ENCODE assay signal across 1 cellular context in the genomic region with DNA sequence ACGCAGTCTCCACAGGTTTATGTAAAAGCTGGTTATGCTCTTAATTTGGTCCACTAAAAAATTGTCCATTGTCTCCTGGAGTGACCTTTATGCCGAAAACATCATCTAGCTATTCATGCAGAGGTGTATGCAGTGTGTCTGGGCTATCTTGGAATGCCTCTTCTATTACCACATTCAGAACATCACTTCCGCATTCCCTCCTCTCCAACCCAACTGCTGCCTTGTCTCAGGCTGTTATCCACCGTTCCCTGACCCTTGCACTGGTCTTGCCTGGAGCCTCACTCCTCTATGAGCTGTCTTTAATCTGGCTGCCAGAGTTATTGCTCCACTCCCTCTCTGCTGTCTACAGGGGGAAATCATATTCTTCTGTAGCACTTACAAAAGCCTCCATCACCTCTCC.
TF ChIP-seq lines count a peak whose summit lies in the region.

No MANE protein-coding gene starts in this region.

TF ChIP-seq in HepG2, 621 proteins besides CTCF, POLR2A, EP300 and RAD21 (continued from another document and continues in another):
- peak; percentile 40; the same call in 1 of the 2 replicates for TF ChIP-seq KAT7 (CRISPR knock-in tag; IDR thresholded peaks at IDR 0.05; ENCODE audit: borderline replicate concordance)
- no peak for TF ChIP-seq REXO4 (CRISPR knock-in tag; IDR thresholded peaks at IDR 0.05; ENCODE audit: borderline replicate concordance)
- TF ChIP-seq ZNF138 (CRISPR knock-in tag; IDR thresholded peaks at IDR 0.05; ENCODE audit: low read depth) = no peak
- TF ChIP-seq, protein P1, sequence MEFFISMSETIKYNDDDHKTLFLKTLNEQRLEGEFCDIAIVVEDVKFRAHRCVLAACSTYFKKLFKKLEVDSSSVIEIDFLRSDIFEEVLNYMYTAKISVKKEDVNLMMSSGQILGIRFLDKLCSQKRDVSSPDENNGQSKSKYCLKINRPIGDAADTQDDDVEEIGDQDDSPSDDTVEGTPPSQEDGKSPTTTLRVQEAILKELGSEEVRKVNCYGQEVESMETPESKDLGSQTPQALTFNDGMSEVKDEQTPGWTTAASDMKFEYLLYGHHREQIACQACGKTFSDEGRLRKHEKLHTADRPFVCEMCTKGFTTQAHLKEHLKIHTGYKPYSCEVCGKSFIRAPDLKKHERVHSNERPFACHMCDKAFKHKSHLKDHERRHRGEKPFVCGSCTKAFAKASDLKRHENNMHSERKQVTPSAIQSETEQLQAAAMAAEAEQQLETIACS (CRISPR knock-in tag; IDR thresholded peaks at IDR 0.05) = no peak
- TF ChIP-seq ZNF788 (CRISPR knock-in tag; IDR thresholded peaks at IDR 0.05; ENCODE audit: borderline replicate concordance) = peak; percentile 46; the same call in 1 of the 2 replicates
- TF ChIP-seq CENPT (CRISPR knock-in tag; IDR thresholded peaks at IDR 0.05; ENCODE audit: low read depth) = no peak
- TF ChIP-seq BRD4 (CRISPR knock-in tag; IDR thresholded peaks at IDR 0.05) = no peak
- TF ChIP-seq HNF4A (CRISPR knock-in tag; IDR thresholded peaks at IDR 0.05) = peak; percentile 91
- no peak for TF ChIP-seq ZNF607 (CRISPR knock-in tag; IDR thresholded peaks at IDR 0.05; ENCODE audit: borderline replicate concordance)
- TF ChIP-seq, protein P2, sequence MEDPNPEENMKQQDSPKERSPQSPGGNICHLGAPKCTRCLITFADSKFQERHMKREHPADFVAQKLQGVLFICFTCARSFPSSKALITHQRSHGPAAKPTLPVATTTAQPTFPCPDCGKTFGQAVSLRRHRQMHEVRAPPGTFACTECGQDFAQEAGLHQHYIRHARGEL (CRISPR knock-in tag; IDR thresholded peaks at IDR 0.05) = no peak
- TF ChIP-seq, protein P3, sequence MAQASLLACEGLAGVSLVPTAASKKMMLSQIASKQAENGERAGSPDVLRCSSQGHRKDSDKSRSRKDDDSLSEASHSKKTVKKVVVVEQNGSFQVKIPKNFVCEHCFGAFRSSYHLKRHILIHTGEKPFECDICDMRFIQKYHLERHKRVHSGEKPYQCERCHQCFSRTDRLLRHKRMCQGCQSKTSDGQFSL (CRISPR knock-in tag; IDR thresholded peaks at IDR 0.05) = no peak
- no peak for TF ChIP-seq NFYC (CRISPR knock-in tag; IDR thresholded peaks at IDR 0.05)
- TF ChIP-seq, protein P4, sequence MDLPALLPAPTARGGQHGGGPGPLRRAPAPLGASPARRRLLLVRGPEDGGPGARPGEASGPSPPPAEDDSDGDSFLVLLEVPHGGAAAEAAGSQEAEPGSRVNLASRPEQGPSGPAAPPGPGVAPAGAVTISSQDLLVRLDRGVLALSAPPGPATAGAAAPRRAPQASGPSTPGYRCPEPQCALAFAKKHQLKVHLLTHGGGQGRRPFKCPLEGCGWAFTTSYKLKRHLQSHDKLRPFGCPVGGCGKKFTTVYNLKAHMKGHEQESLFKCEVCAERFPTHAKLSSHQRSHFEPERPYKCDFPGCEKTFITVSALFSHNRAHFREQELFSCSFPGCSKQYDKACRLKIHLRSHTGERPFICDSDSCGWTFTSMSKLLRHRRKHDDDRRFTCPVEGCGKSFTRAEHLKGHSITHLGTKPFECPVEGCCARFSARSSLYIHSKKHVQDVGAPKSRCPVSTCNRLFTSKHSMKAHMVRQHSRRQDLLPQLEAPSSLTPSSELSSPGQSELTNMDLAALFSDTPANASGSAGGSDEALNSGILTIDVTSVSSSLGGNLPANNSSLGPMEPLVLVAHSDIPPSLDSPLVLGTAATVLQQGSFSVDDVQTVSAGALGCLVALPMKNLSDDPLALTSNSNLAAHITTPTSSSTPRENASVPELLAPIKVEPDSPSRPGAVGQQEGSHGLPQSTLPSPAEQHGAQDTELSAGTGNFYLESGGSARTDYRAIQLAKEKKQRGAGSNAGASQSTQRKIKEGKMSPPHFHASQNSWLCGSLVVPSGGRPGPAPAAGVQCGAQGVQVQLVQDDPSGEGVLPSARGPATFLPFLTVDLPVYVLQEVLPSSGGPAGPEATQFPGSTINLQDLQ (CRISPR knock-in tag; IDR thresholded peaks at IDR 0.05) = no peak
- TF ChIP-seq THYN1 (CRISPR knock-in tag; IDR thresholded peaks at IDR 0.05; ENCODE audit: borderline replicate concordance, low read depth) = no peak
- TF ChIP-seq MLLT10 (CRISPR knock-in tag; IDR thresholded peaks at IDR 0.05) = no peak
- peak; percentile 42; the same call in 1 of the 2 replicates for TF ChIP-seq GABPB1 (CRISPR knock-in tag; IDR thresholded peaks at IDR 0.05)
- TF ChIP-seq ARID2 (CRISPR knock-in tag; IDR thresholded peaks at IDR 0.05; ENCODE audit: borderline replicate concordance) = no peak
- TF ChIP-seq ZNF317 (CRISPR knock-in tag; IDR thresholded peaks at IDR 0.05) = no peak
- peak; percentile 78; the same call in 1 of the 2 replicates for TF ChIP-seq TEAD2 (CRISPR knock-in tag; IDR thresholded peaks at IDR 0.05)
- no peak for TF ChIP-seq ZNF20 (CRISPR knock-in tag; IDR thresholded peaks at IDR 0.05)
- TF ChIP-seq ZNF431 (CRISPR knock-in tag; IDR thresholded peaks at IDR 0.05; ENCODE audit: borderline replicate concordance, low read depth) = no peak
- TF ChIP-seq HNF4G (IDR thresholded peaks at IDR 0.05; ENCODE audit: borderline replicate concordance, low read depth, low read length) = peak; percentile 90
- TF ChIP-seq HNF4G (CRISPR knock-in tag; IDR thresholded peaks at IDR 0.05; ENCODE audit: borderline replicate concordance, low read depth) = peak; percentile 71; the same call in 1 of the 2 replicates
- no peak for TF ChIP-seq TMF1 (CRISPR knock-in tag; IDR thresholded peaks at IDR 0.05; ENCODE audit: low read depth)
- no peak for TF ChIP-seq CREB1 (IDR thresholded peaks at IDR 0.05)
- peak; percentile 38; the same call in 1 of the 2 replicates for TF ChIP-seq CREB1 (CRISPR knock-in tag; IDR thresholded peaks at IDR 0.05)
- no peak for TF ChIP-seq ZBTB8A (CRISPR knock-in tag; IDR thresholded peaks at IDR 0.05; ENCODE audit: borderline replicate concordance, low read depth)
- TF ChIP-seq SAP130 (CRISPR knock-in tag; IDR thresholded peaks at IDR 0.05; ENCODE audit: low read depth) = peak; percentile 75
- no peak for TF ChIP-seq ZNF672 (CRISPR knock-in tag; IDR thresholded peaks at IDR 0.05)
- TF ChIP-seq IRF2 (CRISPR knock-in tag; IDR thresholded peaks at IDR 0.05) = peak; percentile 66
- TF ChIP-seq, protein P5, sequence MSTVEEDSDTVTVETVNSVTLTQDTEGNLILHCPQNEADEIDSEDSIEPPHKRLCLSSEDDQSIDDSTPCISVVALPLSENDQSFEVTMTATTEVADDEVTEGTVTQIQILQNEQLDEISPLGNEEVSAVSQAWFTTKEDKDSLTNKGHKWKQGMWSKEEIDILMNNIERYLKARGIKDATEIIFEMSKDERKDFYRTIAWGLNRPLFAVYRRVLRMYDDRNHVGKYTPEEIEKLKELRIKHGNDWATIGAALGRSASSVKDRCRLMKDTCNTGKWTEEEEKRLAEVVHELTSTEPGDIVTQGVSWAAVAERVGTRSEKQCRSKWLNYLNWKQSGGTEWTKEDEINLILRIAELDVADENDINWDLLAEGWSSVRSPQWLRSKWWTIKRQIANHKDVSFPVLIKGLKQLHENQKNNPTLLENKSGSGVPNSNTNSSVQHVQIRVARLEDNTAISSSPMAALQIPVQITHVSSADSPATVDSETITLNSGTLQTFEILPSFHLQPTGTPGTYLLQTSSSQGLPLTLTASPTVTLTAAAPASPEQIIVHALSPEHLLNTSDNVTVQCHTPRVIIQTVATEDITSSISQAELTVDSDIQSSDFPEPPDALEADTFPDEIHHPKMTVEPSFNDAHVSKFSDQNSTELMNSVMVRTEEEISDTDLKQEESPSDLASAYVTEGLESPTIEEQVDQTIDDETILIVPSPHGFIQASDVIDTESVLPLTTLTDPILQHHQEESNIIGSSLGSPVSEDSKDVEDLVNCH (CRISPR knock-in tag; IDR thresholded peaks at IDR 0.05) = no peak
- TF ChIP-seq LCORL (IDR thresholded peaks at IDR 0.05) = no peak
- peak; percentile 89 for TF ChIP-seq LCORL (CRISPR knock-in tag; IDR thresholded peaks at IDR 0.05)
- no peak for TF ChIP-seq ZNF670 (CRISPR knock-in tag; IDR thresholded peaks at IDR 0.05; ENCODE audit: borderline replicate concordance)
- no peak for TF ChIP-seq ARNT2 (CRISPR knock-in tag; IDR thresholded peaks at IDR 0.05; ENCODE audit: low read depth)
- TF ChIP-seq SALL2 (CRISPR knock-in tag; IDR thresholded peaks at IDR 0.05) = 0 out of 2 replicates have a peak, but pooled peaks have one; percentile 37
- TF ChIP-seq, protein P6, sequence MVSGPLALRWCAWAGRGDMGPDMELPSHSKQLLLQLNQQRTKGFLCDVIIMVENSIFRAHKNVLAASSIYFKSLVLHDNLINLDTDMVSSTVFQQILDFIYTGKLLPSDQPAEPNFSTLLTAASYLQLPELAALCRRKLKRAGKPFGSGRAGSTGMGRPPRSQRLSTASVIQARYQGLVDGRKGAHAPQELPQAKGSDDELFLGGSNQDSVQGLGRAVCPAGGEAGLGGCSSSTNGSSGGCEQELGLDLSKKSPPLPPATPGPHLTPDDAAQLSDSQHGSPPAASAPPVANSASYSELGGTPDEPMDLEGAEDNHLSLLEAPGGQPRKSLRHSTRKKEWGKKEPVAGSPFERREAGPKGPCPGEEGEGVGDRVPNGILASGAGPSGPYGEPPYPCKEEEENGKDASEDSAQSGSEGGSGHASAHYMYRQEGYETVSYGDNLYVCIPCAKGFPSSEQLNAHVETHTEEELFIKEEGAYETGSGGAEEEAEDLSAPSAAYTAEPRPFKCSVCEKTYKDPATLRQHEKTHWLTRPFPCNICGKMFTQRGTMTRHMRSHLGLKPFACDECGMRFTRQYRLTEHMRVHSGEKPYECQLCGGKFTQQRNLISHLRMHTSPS (CRISPR knock-in tag; IDR thresholded peaks at IDR 0.05; ENCODE audit: low read depth) = no peak
- TF ChIP-seq, protein P7, sequence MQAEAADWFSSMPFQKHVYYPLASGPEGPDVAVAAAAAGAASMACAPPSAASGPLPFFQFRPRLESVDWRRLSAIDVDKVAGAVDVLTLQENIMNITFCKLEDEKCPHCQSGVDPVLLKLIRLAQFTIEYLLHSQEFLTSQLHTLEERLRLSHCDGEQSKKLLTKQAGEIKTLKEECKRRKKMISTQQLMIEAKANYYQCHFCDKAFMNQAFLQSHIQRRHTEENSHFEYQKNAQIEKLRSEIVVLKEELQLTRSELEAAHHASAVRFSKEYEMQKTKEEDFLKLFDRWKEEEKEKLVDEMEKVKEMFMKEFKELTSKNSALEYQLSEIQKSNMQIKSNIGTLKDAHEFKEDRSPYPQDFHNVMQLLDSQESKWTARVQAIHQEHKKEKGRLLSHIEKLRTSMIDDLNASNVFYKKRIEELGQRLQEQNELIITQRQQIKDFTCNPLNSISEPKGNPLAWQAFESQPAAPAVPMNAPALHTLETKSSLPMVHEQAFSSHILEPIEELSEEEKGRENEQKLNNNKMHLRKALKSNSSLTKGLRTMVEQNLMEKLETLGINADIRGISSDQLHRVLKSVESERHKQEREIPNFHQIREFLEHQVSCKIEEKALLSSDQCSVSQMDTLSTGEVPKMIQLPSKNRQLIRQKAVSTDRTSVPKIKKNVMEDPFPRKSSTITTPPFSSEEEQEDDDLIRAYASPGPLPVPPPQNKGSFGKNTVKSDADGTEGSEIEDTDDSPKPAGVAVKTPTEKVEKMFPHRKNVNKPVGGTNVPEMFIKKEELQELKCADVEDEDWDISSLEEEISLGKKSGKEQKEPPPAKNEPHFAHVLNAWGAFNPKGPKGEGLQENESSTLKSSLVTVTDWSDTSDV (CRISPR knock-in tag; IDR thresholded peaks at IDR 0.05) = no peak
- no peak for TF ChIP-seq SAFB2 (CRISPR knock-in tag; IDR thresholded peaks at IDR 0.05; ENCODE audit: borderline replicate concordance, low read depth)
- TF ChIP-seq ZBTB7A (CRISPR knock-in tag; IDR thresholded peaks at IDR 0.05) = no peak
- no peak for TF ChIP-seq MTF2 (CRISPR knock-in tag; IDR thresholded peaks at IDR 0.05; ENCODE audit: borderline replicate concordance)
- peak; percentile 49 for TF ChIP-seq ASH2L (IDR thresholded peaks at IDR 0.05; ENCODE audit: insufficient read length, low read depth, low read length)
- TF ChIP-seq MAFG (CRISPR knock-in tag; IDR thresholded peaks at IDR 0.05) = no peak
- no peak for TF ChIP-seq KMT2B (CRISPR knock-in tag; IDR thresholded peaks at IDR 0.05)
- TF ChIP-seq SMAD3 (CRISPR knock-in tag; IDR thresholded peaks at IDR 0.05) = no peak
- TF ChIP-seq GABPA (IDR thresholded peaks at IDR 0.05; ENCODE audit: low read depth, low read length) = no peak
- peak; percentile 59; the same call in 1 of the 2 replicates for TF ChIP-seq GABPA (CRISPR knock-in tag; IDR thresholded peaks at IDR 0.05; ENCODE audit: low read depth)
- TF ChIP-seq, protein P8, sequence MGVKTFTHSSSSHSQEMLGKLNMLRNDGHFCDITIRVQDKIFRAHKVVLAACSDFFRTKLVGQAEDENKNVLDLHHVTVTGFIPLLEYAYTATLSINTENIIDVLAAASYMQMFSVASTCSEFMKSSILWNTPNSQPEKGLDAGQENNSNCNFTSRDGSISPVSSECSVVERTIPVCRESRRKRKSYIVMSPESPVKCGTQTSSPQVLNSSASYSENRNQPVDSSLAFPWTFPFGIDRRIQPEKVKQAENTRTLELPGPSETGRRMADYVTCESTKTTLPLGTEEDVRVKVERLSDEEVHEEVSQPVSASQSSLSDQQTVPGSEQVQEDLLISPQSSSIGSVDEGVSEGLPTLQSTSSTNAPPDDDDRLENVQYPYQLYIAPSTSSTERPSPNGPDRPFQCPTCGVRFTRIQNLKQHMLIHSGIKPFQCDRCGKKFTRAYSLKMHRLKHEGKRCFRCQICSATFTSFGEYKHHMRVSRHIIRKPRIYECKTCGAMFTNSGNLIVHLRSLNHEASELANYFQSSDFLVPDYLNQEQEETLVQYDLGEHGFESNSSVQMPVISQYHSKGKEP (CRISPR knock-in tag; IDR thresholded peaks at IDR 0.05) = no peak
- no peak for TF ChIP-seq ZNF563 (CRISPR knock-in tag; IDR thresholded peaks at IDR 0.05)
- peak; percentile 61 for TF ChIP-seq FOSL2 (CRISPR knock-in tag; IDR thresholded peaks at IDR 0.05)
- TF ChIP-seq ESRRA (CRISPR knock-in tag; IDR thresholded peaks at IDR 0.05; ENCODE audit: low read depth) = no peak; the same call in 1 of the 2 replicates
- TF ChIP-seq TRIM24 (CRISPR knock-in tag; IDR thresholded peaks at IDR 0.05) = no peak
- TF ChIP-seq GATAD2A (CRISPR knock-in tag; IDR thresholded peaks at IDR 0.05) = peak; percentile 84
- TF ChIP-seq, protein P9, sequence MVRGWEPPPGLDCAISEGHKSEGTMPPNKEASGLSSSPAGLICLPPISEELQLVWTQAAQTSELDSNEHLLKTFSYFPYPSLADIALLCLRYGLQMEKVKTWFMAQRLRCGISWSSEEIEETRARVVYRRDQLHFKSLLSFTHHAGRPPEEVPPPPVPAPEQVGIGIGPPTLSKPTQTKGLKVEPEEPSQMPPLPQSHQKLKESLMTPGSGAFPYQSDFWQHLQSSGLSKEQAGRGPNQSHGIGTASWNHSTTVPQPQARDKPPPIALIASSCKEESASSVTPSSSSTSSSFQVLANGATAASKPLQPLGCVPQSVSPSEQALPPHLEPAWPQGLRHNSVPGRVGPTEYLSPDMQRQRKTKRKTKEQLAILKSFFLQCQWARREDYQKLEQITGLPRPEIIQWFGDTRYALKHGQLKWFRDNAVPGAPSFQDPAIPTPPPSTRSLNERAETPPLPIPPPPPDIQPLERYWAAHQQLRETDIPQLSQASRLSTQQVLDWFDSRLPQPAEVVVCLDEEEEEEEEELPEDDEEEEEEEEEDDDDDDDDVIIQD (CRISPR knock-in tag; IDR thresholded peaks at IDR 0.05; ENCODE audit: low read depth) = peak; percentile 80; the same call in 1 of the 2 replicates
- TF ChIP-seq KAT2B (IDR thresholded peaks at IDR 0.05; ENCODE audit: borderline replicate concordance, low read depth, low read length) = no peak
- no peak for TF ChIP-seq ZNF329 (CRISPR knock-in tag; IDR thresholded peaks at IDR 0.05; ENCODE audit: low read depth)
- no peak for TF ChIP-seq ZFAT (CRISPR knock-in tag; conservative IDR thresholded peaks at IDR 0.05)
- TF ChIP-seq ZFP90 (CRISPR knock-in tag; IDR thresholded peaks at IDR 0.05; ENCODE audit: borderline replicate concordance) = 0 out of 2 replicates have a peak, but pooled peaks have one; percentile 42
- TF ChIP-seq ZNF598 (CRISPR knock-in tag; IDR thresholded peaks at IDR 0.05; ENCODE audit: borderline replicate concordance) = no peak
